ENCODE assay signal across 23 cellular contexts in the genomic region with DNA sequence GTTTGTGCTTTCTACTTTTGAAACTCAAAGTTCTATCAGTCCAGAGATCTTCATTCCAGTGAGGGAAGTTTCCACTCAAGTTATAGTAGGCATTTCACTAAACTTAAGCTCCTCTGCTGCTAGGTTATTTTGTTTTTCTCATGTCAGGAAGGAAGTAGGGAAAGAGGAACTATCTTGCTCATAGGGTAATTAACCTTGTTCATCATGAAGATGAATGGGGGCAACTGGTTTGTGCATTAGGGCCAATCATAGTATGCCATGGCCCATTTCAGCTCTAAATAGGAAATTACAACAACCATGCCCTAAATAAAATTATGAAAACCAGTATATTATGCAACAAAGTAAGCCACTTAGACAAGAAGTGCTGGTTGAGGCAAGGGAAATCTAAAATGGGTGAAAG.
"Had no signal": no experiment of that assay in that cellular context is flagged by ENCODE, and none has a peak within 500 bp of the region (broad histone marks: within the 10 kb centered on the region; RNA-seq: fewer than 3 reads in every experiment).

No MANE protein-coding gene starts in this region.

- H3K4me1 Mint-ChIP-seq: activated naive CD8-positive, alpha-beta T cell treated with anti-CD3 and anti-CD28 coated beads, Interleukin-2, amount 10 ng/mL, durations not matched to agents 7 days and 5 days; central memory CD8-positive, alpha-beta T cell; immature natural killer cell; naive thymus-derived CD8-positive, alpha-beta T cell; neural progenitor cell had no signal

- H3K36me3 ChIP-seq: breast epithelium, left lung, neural progenitor cell, upper lobe of left lung had no signal

- ATAC-seq: left lung; naive thymus-derived CD8-positive, alpha-beta T cell; stimulated activated naive CD8-positive, alpha-beta T cell treated with anti-CD3 and anti-CD28 coated beads, Interleukin-15, Interleukin-2, amounts not matched to agents 100 U/mL and 50 U/mL, for 24 hours had no signal

- H3K27me3 ChIP-seq: breast epithelium, hepatocyte, left lung, neural progenitor cell, upper lobe of left lung had no signal

- H3K36me3 Mint-ChIP-seq: activated naive CD8-positive, alpha-beta T cell treated with anti-CD3 and anti-CD28 coated beads, Interleukin-2, amount 10 ng/mL, durations not matched to agents 7 days and 5 days; immature natural killer cell; mesothelial cell of epicardium; naive thymus-derived CD8-positive, alpha-beta T cell; neural progenitor cell had no signal

- H3K9me3 ChIP-seq: breast epithelium, upper lobe of left lung had no signal

- H3K4me3 Mint-ChIP-seq: activated naive CD4-positive, alpha-beta T cell treated with anti-CD3 and anti-CD28 coated beads for 36 hours; activated naive CD8-positive, alpha-beta T cell treated with anti-CD3 and anti-CD28 coated beads, Interleukin-2, amount 10 ng/mL, durations not matched to agents 7 days and 5 days; central memory CD8-positive, alpha-beta T cell; immature natural killer cell; mesothelial cell of epicardium; naive thymus-derived CD8-positive, alpha-beta T cell; neural progenitor cell had no signal

- H3K4me3 ChIP-seq: breast epithelium, hepatocyte, left lung, neural progenitor cell, upper lobe of left lung had no signal

- H3K9me3 Mint-ChIP-seq: activated naive CD4-positive, alpha-beta T cell treated with anti-CD3 and anti-CD28 coated beads for 36 hours; neural progenitor cell had no signal

- H3K27ac Mint-ChIP-seq: activated naive CD4-positive, alpha-beta T cell treated with anti-CD3 and anti-CD28 coated beads for 36 hours; activated naive CD8-positive, alpha-beta T cell treated with anti-CD3 and anti-CD28 coated beads, Interleukin-2, amount 10 ng/mL, durations not matched to agents 7 days and 5 days; immature natural killer cell; mesothelial cell of epicardium; naive thymus-derived CD8-positive, alpha-beta T cell; neural progenitor cell; progenitor cell of endocrine pancreas had no signal

- H3K27me3 Mint-ChIP-seq: activated naive CD8-positive, alpha-beta T cell treated with anti-CD3 and anti-CD28 coated beads, Interleukin-2, amount 10 ng/mL, durations not matched to agents 7 days and 5 days; central memory CD8-positive, alpha-beta T cell; progenitor cell of endocrine pancreas had no signal

- DNase-seq: activated CD4-positive, alpha-beta T cell treated with anti-CD3 and anti-CD28 coated beads for 4 hours; activated CD4-positive, alpha-beta T cell treated with anti-CD3 and anti-CD28 coated beads, Interleukin-2, amount 50 U/mL, for 48 hours; activated CD4-positive, CD25-positive, alpha-beta regulatory T cell; activated effector memory CD4-positive, alpha-beta T cell treated with Interleukin-2 at 50 U/mL for 16 hours; activated naive CD4-positive, alpha-beta T cell treated with anti-CD3 and anti-CD28 coated beads for 36 hours; activated naive CD8-positive, alpha-beta T cell treated with anti-CD3 and anti-CD28 coated beads, Interleukin-2, amount 10 ng/mL, durations not matched to agents 7 days and 5 days; activated T-cell treated with anti-CD3 and anti-CD28 coated beads, Interleukin-2, amount 50 U/mL, for 48 hours; amniotic stem cell; effector memory CD4-positive, alpha-beta T cell; foreskin melanocyte; glutamatergic neuron; immature natural killer cell; left lung; naive thymus-derived CD8-positive, alpha-beta T cell; stimulated activated CD4-positive, alpha-beta T cell treated with anti-CD3 and anti-CD28 coated beads, Interleukin-4, amount 100 ng/mL, for 4 hours; stimulated activated naive CD8-positive, alpha-beta T cell treated with anti-CD3 and anti-CD28 coated beads, Interleukin-15, Interleukin-2, amounts not matched to agents 100 U/mL and 50 U/mL, for 24 hours; upper lobe of left lung had no signal

- H3K4me1 ChIP-seq: breast epithelium, left lung, neural progenitor cell, upper lobe of left lung had no signal
